In the genomic region with DNA sequence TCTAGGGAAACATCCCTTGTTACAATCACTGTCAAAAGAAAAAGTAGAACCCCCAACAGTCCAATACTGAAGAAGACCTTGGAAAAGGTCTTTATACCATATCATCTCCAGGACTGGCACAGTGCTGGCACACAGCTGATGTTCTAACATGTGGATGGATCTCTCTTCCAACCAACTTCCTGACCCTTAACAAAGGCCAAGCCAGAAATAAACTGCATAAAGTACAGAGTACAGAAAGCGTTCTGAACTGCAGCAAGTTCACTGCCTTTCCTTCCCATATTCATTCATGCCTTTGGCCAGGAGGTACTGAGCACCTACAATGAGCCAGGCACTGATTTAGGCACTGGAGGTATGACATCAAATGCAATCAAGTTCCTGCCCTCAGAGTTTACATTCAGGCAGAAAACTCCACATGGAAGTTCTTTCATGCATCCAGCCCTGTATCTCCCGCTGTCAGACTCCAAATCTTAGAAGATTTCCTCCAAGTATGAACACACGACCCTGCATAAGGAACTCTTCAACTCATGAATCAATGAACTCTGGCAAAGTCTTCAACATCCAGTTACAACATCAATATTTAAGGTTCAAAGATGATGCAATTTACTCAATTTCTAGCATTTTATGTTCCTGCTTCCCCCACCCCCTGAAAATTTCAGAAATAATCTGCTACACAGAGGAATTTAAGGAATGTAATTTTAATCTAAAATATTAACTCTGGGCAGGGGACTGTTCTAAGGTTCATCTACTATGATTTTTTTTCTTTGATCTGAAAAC, we compare ENCODE assay signal across 29 cellular contexts. TPM values are rescaled to one million over a fixed set of nuclear protein-coding genes. Genes with fewer than 3 reads are reported as not detected.
A peak's percentile ranks its signal among the peaks of the same experiment; 100 is the strongest.
DNase-seq lines count a peak whose midpoint lies in the region; ATAC-seq, FAIRE-seq and TF ChIP-seq lines count a peak whose summit lies in the region.
"Had no signal": no experiment of that assay in that cellular context is flagged by ENCODE, and none has a peak within 500 bp of the region (broad histone marks: within the 10 kb centered on the region; RNA-seq: fewer than 3 reads in every experiment).

No MANE protein-coding gene starts in this region.

- no peaks in the 10 kb centered on the region for H3K9me3 Mint-ChIP-seq in Calu3 (ENCODE audit: low read depth, unreplicated experiment)
- H3K9me3 Mint-ChIP-seq: activated CD8-positive, alpha-beta T cell treated with anti-CD3 and anti-CD28 coated beads for 36 hours; activated T-helper 2 cell treated with anti-CD3 and anti-CD28 coated beads, Interferon-gamma antibody, Interleukin-2, Interleukin-4, amounts not matched to agents 10 μg/mL and 5 μg/mL and 100 μg/mL, durations not matched to agents 14 hours and 24 hours and 36 hours; CD8-positive, alpha-beta T cell; central memory CD8-positive, alpha-beta T cell; neural progenitor cell had no signal

- TF ChIP-seq CTCF in Calu3 (IDR thresholded peaks at IDR 0.05; ENCODE audit: unreplicated experiment) (no peak), choroid plexus epithelial cell (conservative IDR thresholded peaks at IDR 0.05; ENCODE audit: low read depth, low read length) (no peak)

- no peak for FAIRE-seq in RCC 7860 (lab: Jason Lieb, UNC)
- FAIRE-seq: GM12892, keratinocyte had no signal

- no TSS peak for BruUV-seq in Calu3 (replicated peaks; lab: Mats Ljungman, UMichigan)

- DNase-seq in Calu3: no peak
- DNase-seq in choroid plexus epithelial cell (ENCODE audit: low read depth): peak; percentile 50
- DNase-seq in iris pigment epithelial cell (ENCODE audit: low read depth): peak; percentile 37
- peak; percentile 28 for DNase-seq in renal cortical epithelial cell (ENCODE audit: low read depth)
- DNase-seq in NCI-H2081 treated with DMSO at 0.1 percent for 48 hours (lab: John Stamatoyannopoulos, UW): no peak
- DNase-seq in RCC 7860 (ENCODE audit: low spot score): no peak
- DNase-seq in activated CD4-positive, CD25-positive, alpha-beta regulatory T cell treated with anti-CD3 and anti-CD28 coated beads, Interleukin-2, amount 50 U/mL, for 72 hours: no peak
- DNase-seq: activated CD4-positive, alpha-beta T cell treated with anti-CD3 and anti-CD28 coated beads for 1 hour; activated CD8-positive, alpha-beta T cell treated with anti-CD3 and anti-CD28 coated beads for 36 hours; CD8-positive, alpha-beta T cell; DMS 273 treated with DMSO at 0.1 percent for 48 hours; EL; Kasumi-1; NCI-H146; NCI-H510A; stimulated activated CD4-positive, alpha-beta T cell treated with anti-CD3 and anti-CD28 coated beads, Interleukin-2, amount 100 ng/mL, for 24 hours; T-helper 17 cell; upper lobe of left lung had no signal

- peaks cover 91% of the 10 kb centered on the region for H3K4me1 Mint-ChIP-seq in Calu3 (ENCODE audit: low read depth, unreplicated experiment)

- peaks cover 46% of the 10 kb centered on the region for H3K36me3 Mint-ChIP-seq in Calu3 (ENCODE audit: insufficient read depth, unreplicated experiment)

- H3K27me3 Mint-ChIP-seq in Calu3 (ENCODE audit: unreplicated experiment): no peaks in the 10 kb centered on the region
- H3K27me3 Mint-ChIP-seq: activated CD8-positive, alpha-beta T cell treated with anti-CD3 and anti-CD28 coated beads for 36 hours; activated naive CD8-positive, alpha-beta T cell; B cell; central memory CD8-positive, alpha-beta T cell; T-helper 17 cell had no signal

- H3K4me3 ChIP-seq in choroid plexus epithelial cell (ENCODE audit: low read depth, low read length): no peak overlapping the region
- H3K4me3 ChIP-seq: neural progenitor cell, skin epidermis, upper lobe of left lung had no signal

- H3K27ac Mint-ChIP-seq in Calu3 (ENCODE audit: unreplicated experiment): peak overlapping the region; percentile 79
- H3K27ac Mint-ChIP-seq: activated CD8-positive, alpha-beta T cell treated with anti-CD3 and anti-CD28 coated beads for 36 hours; activated naive CD8-positive, alpha-beta T cell; activated T-helper 2 cell treated with anti-CD3 and anti-CD28 coated beads, Interferon-gamma antibody, Interleukin-2, Interleukin-4, amounts not matched to agents 10 μg/mL and 5 μg/mL and 100 μg/mL, durations not matched to agents 14 hours and 24 hours and 36 hours; B cell; CD8-positive, alpha-beta T cell; neural progenitor cell; T-helper 17 cell had no signal

- intact Hi-C loops in Calu3 (cut with micrococcal nuclease; ENCODE audit: unreplicated experiment): no loop called here

- CTCF ChIA-PET in Calu3 (lab: Charles Lee): no interaction called here

- H3K4me3 Mint-ChIP-seq in Calu3 (ENCODE audit: low read depth, unreplicated experiment): peak overlapping the region; percentile 17
- H3K4me3 Mint-ChIP-seq: activated CD8-positive, alpha-beta T cell treated with anti-CD3 and anti-CD28 coated beads for 36 hours; activated naive CD8-positive, alpha-beta T cell; B cell; CD8-positive, alpha-beta T cell; central memory CD8-positive, alpha-beta T cell; neural progenitor cell; T-helper 17 cell had no signal

- ATAC-seq in GM18858 (IDR thresholded peaks at IDR 0.05; ENCODE audit: unreplicated experiment): no peak
- ATAC-seq: activated CD8-positive, alpha-beta T cell treated with anti-CD3 and anti-CD28 coated beads for 36 hours; CD8-positive, alpha-beta T cell; HCT116; SK-N-SH treated with all-trans-retinoic acid at 6 μM for 48 hours; T-helper 17 cell had no signal

RNA-seq across cellular contexts. Expression of a gene that starts 33.8 kb away (rescaled TPM):
- total RNA-seq in Calu3 (2022) (62.0 and 71.3 TPM in 2 replicates), renal cortical epithelial cell (9.0 and 57.3 TPM in 2 replicates)

Comparison
In these comparisons a context has a peak if more than half of its experiments do, and no peak if none do; other contexts are left out.
1. DNase-seq: peak in choroid plexus epithelial cell (single experiment), iris pigment epithelial cell (single experiment) and renal cortical epithelial cell (single experiment); none in Calu3 (single experiment), NCI-H2081 treated with DMSO at 0.1 percent for 48 hours (single experiment), RCC 7860 (single experiment) and activated CD4-positive, CD25-positive, alpha-beta regulatory T cell treated with anti-CD3 and anti-CD28 coated beads, Interleukin-2, amount 50 U/mL, for 72 hours (single experiment).